In the genomic region with DNA sequence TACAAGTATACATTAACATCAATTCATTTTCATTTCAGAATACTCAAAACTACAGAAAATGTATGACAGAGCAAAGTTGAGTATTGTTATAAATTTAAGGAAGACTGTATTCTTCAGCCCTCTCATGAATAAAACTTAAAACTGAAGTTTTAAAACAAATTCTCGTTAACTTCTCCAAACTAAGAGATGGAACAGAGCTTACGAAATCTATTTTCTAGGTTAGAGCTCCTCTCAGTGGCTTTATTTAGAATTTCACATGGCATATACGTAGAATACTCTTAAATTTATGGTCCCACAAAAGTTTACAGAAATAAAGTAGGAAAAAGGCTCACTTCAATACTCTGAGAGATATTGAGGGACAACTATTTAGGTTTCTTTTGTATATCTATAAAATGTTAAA, we compare ENCODE assay signal across 8 cellular contexts.
A peak's percentile ranks its signal among the peaks of the same experiment; 100 is the strongest.
DNase-seq lines count a peak whose midpoint lies in the region; ATAC-seq and TF ChIP-seq lines count a peak whose summit lies in the region.

No MANE protein-coding gene starts in this region.

- no peaks in the 10 kb centered on the region for H3K36me3 ChIP-seq in neuronal stem cell (replicated peaks in 1 of 2; ENCODE audit: control insufficient read depth in 2 of 2, insufficient read depth in 2 of 2, low read length in 2 of 2)

- ATAC-seq in HG02981 (IDR thresholded peaks at IDR 0.05; ENCODE audit: unreplicated experiment) (peak; percentile 62), HG03280 (IDR thresholded peaks at IDR 0.05; ENCODE audit: unreplicated experiment) (no peak), GM19023 (IDR thresholded peaks at IDR 0.05; ENCODE audit: unreplicated experiment) (no peak)

- H3K27me3 ChIP-seq in neuronal stem cell (ENCODE audit: control insufficient read depth in 3 of 3, insufficient read depth in 3 of 3, low read depth in 1 of 3, low read length in 3 of 3): no peaks in the 10 kb centered on the region

- in situ Hi-C loops in GM13976 (cut with MboI; ENCODE audit: low sequenced_read_pairs, unreplicated experiment): no loop called here

- H3K4ac ChIP-seq in neuronal stem cell (ENCODE audit: low read length): no peak overlapping the region

- peak; percentile 24 for TF ChIP-seq CTCF in GM13976 (IDR thresholded peaks at IDR 0.05; ENCODE audit: borderline replicate concordance, control extremely low read depth, extremely low read depth, insufficient read depth, missing control alignments)

- H3K4me2 ChIP-seq in neuronal stem cell (ENCODE audit: insufficient read depth, low read length, poor library complexity, severe bottlenecking): no peak overlapping the region

- H3K4me1 ChIP-seq in neuronal stem cell (ENCODE audit: control insufficient read depth in 2 of 2, insufficient read depth in 1 of 2, low read depth in 1 of 2, low read length in 2 of 2): no peaks in the 10 kb centered on the region

- no peak overlapping the region for H2BK15ac ChIP-seq in neuronal stem cell (ENCODE audit: low read length)

- no peak overlapping the region for H3K27ac ChIP-seq in neuronal stem cell (replicated peaks; ENCODE audit: low read length)

- no peak overlapping the region for H4K8ac ChIP-seq in neuronal stem cell (ENCODE audit: low read depth, low read length)

- DNase-seq in GM13976 (ENCODE audit: low spot score) (no peak), NCI-H526 (lab: John Stamatoyannopoulos, UW) (peak; percentile 1 to 53), dedifferentiated amniotic fluid mesenchymal stem cell (ENCODE audit: extremely low spot score) (peak; percentile 48), neuronal stem cell (ENCODE audit: low spot score) (peak; percentile 17), NK-92 (lab: John Stamatoyannopoulos, UW; ENCODE audit: unreplicated experiment) (no peak)

- no peak overlapping the region for H3K23ac ChIP-seq in neuronal stem cell (ENCODE audit: low read depth, low read length, poor library complexity)

- no CpG with 5 or more reads among the region's 3 CpGs for WGBS in neuronal stem cell (ENCODE audit: extremely low coverage in 2 of 2, insufficient read length in 2 of 2, insufficient replicate concordance in 1 of 2), 2 donors

- H3K4me3 ChIP-seq in neuronal stem cell (ENCODE audit: low read length in 2 of 2): no peak overlapping the region

- no peaks in the 10 kb centered on the region for H3K9me3 ChIP-seq in neuronal stem cell (replicated peaks in 1 of 2; ENCODE audit: control insufficient read depth in 2 of 2, insufficient read depth in 1 of 2, low read depth in 1 of 2, low read length in 2 of 2)

- no peak overlapping the region for H3K9ac ChIP-seq in neuronal stem cell (ENCODE audit: low read depth, low read length, poor library complexity)

- no peak overlapping the region for H2BK12ac ChIP-seq in neuronal stem cell (ENCODE audit: low read length)

- no peaks in the 10 kb centered on the region for H3K79me1 ChIP-seq in neuronal stem cell (ENCODE audit: low read depth, low read length)

- H3K18ac ChIP-seq in neuronal stem cell (ENCODE audit: low read length): no peak overlapping the region

- no peak overlapping the region for H2BK5ac ChIP-seq in neuronal stem cell (ENCODE audit: low read length)

- no peak overlapping the region for H2BK120ac ChIP-seq in neuronal stem cell (ENCODE audit: low read depth, low read length)

- H2AK5ac ChIP-seq in neuronal stem cell (ENCODE audit: low read depth, low read length): no peak overlapping the region

- H3K14ac ChIP-seq in neuronal stem cell (ENCODE audit: low read length): no peak overlapping the region

- H2AFZ ChIP-seq in neuronal stem cell (ENCODE audit: low read length): no peak overlapping the region

- H4K91ac ChIP-seq in neuronal stem cell (ENCODE audit: low read depth, low read length, poor library complexity): no peak overlapping the region

Comparison
In these comparisons a context has a peak if more than half of its experiments do, and no peak if none do; other contexts are left out.
1. DNase-seq: peak in NCI-H526 (2 of 2), dedifferentiated amniotic fluid mesenchymal stem cell (single experiment) and neuronal stem cell (single experiment); none in GM13976 (single experiment) and NK-92 (single experiment).